In the genomic region with DNA sequence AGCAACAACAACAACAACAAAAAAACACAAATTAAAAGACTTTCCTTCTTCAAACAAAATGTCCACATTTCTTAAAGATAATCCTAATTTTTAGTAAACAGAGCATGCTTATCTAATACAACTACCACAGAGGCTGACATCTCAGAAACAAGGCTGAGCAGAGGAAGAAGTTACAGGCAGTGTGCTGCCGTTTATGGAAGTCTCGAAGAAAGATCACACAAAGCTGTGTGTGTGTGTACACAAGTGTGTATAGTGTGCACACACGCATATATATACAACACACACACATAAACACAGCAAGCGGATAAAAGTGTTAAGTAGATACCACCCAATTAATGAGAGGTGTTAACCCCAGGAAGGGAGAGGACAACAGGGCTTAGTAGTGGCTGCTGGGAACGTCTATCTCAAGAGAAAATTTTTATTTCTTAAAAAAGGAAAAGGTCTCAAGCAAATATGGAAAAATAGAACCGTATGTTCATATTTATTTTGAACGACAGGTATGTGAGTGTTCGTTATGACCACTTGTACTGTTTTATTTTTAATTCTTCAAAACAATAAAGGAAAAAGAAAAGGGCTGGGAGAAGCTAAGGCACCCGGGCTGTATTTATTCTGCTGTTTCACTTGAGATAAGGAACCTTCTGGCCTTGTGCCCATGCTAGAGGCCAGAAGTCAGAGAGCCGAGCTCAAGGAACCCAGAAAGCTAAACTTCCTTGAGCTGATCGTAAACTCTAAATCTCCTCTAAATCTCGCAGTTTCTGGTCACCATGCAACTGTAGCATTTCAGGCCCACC, we compare ENCODE assay signal across 1 cellular context.
A peak's percentile ranks its signal among the peaks of the same experiment; 100 is the strongest.
TF ChIP-seq lines count a peak whose summit lies in the region.

No MANE protein-coding gene starts in this region.

TF ChIP-seq in K562, 482 proteins besides CTCF, POLR2A, EP300 and RAD21 (continued from another document and continues in another):
- TF ChIP-seq, protein P1, sequence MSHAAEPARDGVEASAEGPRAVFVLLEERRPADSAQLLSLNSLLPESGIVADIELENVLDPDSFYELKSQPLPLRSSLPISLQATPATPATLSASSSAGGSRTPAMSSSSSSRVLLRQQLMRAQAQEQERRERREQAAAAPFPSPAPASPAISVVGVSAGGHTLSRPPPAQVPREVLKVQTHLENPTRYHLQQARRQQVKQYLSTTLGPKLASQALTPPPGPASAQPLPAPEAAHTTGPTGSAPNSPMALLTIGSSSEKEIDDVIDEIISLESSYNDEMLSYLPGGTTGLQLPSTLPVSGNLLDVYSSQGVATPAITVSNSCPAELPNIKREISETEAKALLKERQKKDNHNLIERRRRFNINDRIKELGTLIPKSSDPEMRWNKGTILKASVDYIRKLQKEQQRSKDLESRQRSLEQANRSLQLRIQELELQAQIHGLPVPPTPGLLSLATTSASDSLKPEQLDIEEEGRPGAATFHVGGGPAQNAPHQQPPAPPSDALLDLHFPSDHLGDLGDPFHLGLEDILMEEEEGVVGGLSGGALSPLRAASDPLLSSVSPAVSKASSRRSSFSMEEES (CRISPR knock-in tag; IDR thresholded peaks at IDR 0.05) = no peak
- 0 out of 2 replicates have a peak, but pooled peaks have one; percentile 6 for TF ChIP-seq NCOR1 (IDR thresholded peaks at IDR 0.05)
- TF ChIP-seq, protein P2, sequence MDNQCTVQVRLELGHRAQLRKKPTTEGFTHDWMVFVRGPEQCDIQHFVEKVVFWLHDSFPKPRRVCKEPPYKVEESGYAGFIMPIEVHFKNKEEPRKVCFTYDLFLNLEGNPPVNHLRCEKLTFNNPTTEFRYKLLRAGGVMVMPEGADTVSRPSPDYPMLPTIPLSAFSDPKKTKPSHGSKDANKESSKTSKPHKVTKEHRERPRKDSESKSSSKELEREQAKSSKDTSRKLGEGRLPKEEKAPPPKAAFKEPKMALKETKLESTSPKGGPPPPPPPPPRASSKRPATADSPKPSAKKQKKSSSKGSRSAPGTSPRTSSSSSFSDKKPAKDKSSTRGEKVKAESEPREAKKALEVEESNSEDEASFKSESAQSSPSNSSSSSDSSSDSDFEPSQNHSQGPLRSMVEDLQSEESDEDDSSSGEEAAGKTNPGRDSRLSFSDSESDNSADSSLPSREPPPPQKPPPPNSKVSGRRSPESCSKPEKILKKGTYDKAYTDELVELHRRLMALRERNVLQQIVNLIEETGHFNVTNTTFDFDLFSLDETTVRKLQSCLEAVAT (IDR thresholded peaks at IDR 0.05) = peak in 1 of 2 experiments; percentile 97; a peak in 2 of 4 replicates
- TF ChIP-seq, protein P3, sequence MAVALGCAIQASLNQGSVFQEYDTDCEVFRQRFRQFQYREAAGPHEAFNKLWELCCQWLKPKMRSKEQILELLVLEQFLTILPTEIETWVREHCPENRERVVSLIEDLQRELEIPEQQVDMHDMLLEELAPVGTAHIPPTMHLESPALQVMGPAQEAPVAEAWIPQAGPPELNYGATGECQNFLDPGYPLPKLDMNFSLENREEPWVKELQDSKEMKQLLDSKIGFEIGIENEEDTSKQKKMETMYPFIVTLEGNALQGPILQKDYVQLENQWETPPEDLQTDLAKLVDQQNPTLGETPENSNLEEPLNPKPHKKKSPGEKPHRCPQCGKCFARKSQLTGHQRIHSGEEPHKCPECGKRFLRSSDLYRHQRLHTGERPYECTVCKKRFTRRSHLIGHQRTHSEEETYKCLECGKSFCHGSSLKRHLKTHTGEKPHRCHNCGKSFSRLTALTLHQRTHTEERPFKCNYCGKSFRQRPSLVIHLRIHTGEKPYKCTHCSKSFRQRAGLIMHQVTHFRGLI (CRISPR knock-in tag; IDR thresholded peaks at IDR 0.05) = no peak
- TF ChIP-seq, protein P4, sequence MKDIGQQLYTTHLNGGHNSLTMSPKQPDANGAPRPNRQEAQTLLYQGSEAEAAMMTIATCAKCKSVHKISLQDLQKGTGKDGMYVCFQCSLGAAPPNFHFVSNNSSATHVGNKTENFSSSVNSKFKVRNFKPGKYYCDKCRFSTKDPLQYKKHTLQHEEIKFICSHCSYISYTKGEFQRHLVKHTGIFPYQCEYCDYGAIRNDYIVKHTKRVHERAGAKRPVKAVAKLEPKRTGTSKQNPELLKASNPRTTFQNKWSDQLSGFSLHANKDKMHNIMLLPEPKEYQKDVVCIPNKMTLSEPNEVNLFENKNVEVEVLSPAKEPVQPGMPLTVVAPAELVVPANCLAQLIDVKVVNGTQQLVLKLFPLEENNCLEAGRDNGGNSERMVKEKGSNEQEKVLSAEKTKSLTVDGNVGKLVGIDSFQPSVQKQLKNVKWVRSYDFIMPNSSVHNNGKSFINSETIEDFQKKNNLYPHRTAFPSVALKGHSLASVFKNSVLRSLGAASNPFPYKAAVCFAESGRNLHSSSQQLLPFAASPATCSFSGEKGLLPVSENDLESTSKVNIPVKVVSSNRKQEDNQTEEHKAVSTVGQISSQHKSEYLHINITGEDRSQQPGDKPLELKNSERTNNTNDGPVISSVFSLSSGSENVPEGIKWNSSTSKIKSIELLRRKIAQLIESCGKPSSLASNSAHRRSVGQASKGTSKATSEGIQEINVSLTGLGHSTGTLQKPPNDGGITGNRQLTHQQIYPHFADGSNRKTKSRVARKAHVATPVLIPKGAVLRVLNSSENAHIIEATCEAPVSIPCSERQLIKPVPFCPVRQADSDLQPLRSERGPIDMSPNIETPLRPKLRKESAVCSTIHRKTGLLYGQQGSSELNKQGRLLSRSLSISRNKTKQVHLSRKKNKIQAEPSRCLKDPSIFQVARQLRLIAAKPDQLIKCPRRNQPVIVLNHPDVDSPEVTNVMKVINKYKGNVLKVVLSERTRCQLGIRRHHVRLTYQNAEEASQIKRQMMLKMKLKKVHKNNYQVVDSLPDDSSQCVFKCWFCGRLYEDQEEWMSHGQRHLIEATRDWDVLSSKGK (CRISPR knock-in tag; IDR thresholded peaks at IDR 0.05) = no peak
- TF ChIP-seq, protein P5, sequence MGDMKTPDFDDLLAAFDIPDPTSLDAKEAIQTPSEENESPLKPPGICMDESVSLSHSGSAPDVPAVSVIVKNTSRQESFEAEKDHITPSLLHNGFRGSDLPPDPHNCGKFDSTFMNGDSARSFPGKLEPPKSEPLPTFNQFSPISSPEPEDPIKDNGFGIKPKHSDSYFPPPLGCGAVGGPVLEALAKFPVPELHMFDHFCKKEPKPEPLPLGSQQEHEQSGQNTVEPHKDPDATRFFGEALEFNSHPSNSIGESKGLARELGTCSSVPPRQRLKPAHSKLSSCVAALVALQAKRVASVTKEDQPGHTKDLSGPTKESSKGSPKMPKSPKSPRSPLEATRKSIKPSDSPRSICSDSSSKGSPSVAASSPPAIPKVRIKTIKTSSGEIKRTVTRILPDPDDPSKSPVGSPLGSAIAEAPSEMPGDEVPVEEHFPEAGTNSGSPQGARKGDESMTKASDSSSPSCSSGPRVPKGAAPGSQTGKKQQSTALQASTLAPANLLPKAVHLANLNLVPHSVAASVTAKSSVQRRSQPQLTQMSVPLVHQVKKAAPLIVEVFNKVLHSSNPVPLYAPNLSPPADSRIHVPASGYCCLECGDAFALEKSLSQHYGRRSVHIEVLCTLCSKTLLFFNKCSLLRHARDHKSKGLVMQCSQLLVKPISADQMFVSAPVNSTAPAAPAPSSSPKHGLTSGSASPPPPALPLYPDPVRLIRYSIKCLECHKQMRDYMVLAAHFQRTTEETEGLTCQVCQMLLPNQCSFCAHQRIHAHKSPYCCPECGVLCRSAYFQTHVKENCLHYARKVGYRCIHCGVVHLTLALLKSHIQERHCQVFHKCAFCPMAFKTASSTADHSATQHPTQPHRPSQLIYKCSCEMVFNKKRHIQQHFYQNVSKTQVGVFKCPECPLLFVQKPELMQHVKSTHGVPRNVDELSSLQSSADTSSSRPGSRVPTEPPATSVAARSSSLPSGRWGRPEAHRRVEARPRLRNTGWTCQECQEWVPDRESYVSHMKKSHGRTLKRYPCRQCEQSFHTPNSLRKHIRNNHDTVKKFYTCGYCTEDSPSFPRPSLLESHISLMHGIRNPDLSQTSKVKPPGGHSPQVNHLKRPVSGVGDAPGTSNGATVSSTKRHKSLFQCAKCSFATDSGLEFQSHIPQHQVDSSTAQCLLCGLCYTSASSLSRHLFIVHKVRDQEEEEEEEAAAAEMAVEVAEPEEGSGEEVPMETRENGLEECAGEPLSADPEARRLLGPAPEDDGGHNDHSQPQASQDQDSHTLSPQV (IDR thresholded peaks at IDR 0.05) = peak; percentile 8; the same call in 1 of the 2 replicates
- no peak for TF ChIP-seq MIER1 (IDR thresholded peaks at IDR 0.05; ENCODE audit: low read depth)
- TF ChIP-seq NCOA6 (IDR thresholded peaks at IDR 0.05) = no peak
- TF ChIP-seq, protein P6, sequence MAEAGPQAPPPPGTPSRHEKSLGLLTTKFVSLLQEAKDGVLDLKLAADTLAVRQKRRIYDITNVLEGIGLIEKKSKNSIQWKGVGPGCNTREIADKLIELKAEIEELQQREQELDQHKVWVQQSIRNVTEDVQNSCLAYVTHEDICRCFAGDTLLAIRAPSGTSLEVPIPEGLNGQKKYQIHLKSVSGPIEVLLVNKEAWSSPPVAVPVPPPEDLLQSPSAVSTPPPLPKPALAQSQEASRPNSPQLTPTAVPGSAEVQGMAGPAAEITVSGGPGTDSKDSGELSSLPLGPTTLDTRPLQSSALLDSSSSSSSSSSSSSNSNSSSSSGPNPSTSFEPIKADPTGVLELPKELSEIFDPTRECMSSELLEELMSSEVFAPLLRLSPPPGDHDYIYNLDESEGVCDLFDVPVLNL (CRISPR knock-in tag; IDR thresholded peaks at IDR 0.05; ENCODE audit: low read depth) = no peak
- no peak for TF ChIP-seq SRSF1 (IDR thresholded peaks at IDR 0.05; ENCODE audit: low read depth, low read length)
- no peak for TF ChIP-seq FUS (optimal IDR thresholded peaks at IDR 0.05; ENCODE audit: low read depth, low read length)
- no peak for TF ChIP-seq GTF2F1 (IDR thresholded peaks at IDR 0.05; ENCODE audit: low read depth, low read length)
- TF ChIP-seq RUNX1 (IDR thresholded peaks at IDR 0.05; ENCODE audit: low read depth) = no peak
- TF ChIP-seq, protein P7, sequence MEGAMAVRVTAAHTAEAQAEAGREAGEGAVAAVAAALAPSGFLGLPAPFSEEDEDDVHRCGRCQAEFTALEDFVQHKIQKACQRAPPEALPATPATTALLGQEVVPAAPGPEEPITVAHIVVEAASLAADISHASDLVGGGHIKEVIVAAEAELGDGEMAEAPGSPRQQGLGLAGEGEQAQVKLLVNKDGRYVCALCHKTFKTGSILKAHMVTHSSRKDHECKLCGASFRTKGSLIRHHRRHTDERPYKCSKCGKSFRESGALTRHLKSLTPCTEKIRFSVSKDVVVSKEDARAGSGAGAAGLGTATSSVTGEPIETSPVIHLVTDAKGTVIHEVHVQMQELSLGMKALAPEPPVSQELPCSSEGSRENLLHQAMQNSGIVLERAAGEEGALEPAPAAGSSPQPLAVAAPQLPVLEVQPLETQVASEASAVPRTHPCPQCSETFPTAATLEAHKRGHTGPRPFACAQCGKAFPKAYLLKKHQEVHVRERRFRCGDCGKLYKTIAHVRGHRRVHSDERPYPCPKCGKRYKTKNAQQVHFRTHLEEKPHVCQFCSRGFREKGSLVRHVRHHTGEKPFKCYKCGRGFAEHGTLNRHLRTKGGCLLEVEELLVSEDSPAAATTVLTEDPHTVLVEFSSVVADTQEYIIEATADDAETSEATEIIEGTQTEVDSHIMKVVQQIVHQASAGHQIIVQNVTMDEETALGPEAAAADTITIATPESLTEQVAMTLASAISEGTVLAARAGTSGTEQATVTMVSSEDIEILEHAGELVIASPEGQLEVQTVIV (CRISPR knock-in tag; IDR thresholded peaks at IDR 0.05; ENCODE audit: borderline replicate concordance) = no peak
- TF ChIP-seq, protein P8, sequence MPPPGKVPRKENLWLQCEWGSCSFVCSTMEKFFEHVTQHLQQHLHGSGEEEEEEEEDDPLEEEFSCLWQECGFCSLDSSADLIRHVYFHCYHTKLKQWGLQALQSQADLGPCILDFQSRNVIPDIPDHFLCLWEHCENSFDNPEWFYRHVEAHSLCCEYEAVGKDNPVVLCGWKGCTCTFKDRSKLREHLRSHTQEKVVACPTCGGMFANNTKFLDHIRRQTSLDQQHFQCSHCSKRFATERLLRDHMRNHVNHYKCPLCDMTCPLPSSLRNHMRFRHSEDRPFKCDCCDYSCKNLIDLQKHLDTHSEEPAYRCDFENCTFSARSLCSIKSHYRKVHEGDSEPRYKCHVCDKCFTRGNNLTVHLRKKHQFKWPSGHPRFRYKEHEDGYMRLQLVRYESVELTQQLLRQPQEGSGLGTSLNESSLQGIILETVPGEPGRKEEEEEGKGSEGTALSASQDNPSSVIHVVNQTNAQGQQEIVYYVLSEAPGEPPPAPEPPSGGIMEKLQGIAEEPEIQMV (tag; conservative IDR thresholded peaks at IDR 0.05; ENCODE audit: low read depth) = no peak
- no peak; the same call in 1 of the 2 replicates for TF ChIP-seq NCOA1 (IDR thresholded peaks at IDR 0.05; ENCODE audit: low read depth)
- no peak for TF ChIP-seq ZNF589 (CRISPR knock-in tag; IDR thresholded peaks at IDR 0.05; ENCODE audit: low read depth)
- no peak for TF ChIP-seq HSF4 (CRISPR knock-in tag; IDR thresholded peaks at IDR 0.05; ENCODE audit: borderline replicate concordance)
- no peak for TF ChIP-seq ESRRA (IDR thresholded peaks at IDR 0.05; ENCODE audit: borderline replicate concordance, low read depth)
- TF ChIP-seq, protein P9, sequence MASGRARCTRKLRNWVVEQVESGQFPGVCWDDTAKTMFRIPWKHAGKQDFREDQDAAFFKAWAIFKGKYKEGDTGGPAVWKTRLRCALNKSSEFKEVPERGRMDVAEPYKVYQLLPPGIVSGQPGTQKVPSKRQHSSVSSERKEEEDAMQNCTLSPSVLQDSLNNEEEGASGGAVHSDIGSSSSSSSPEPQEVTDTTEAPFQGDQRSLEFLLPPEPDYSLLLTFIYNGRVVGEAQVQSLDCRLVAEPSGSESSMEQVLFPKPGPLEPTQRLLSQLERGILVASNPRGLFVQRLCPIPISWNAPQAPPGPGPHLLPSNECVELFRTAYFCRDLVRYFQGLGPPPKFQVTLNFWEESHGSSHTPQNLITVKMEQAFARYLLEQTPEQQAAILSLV (tag; IDR thresholded peaks at IDR 0.05) = no peak
- no peak for TF ChIP-seq PPARD (CRISPR knock-in tag; IDR thresholded peaks at IDR 0.05)
- TF ChIP-seq ERF (CRISPR knock-in tag; IDR thresholded peaks at IDR 0.05) = 0 out of 2 replicates have a peak, but pooled peaks have one; percentile 28
- peak; percentile 65 for TF ChIP-seq NFE2 (IDR thresholded peaks at IDR 0.05; ENCODE audit: low read depth)
- TF ChIP-seq WHSC1 (IDR thresholded peaks at IDR 0.05; ENCODE audit: low read length) = no peak
- TF ChIP-seq, protein P10, sequence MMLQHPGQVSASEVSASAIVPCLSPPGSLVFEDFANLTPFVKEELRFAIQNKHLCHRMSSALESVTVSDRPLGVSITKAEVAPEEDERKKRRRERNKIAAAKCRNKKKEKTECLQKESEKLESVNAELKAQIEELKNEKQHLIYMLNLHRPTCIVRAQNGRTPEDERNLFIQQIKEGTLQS (IDR thresholded peaks at IDR 0.05) = no peak
- TF ChIP-seq, protein P10 (CRISPR knock-in tag; conservative IDR thresholded peaks at IDR 0.05) = no peak
- TF ChIP-seq, protein P11, sequence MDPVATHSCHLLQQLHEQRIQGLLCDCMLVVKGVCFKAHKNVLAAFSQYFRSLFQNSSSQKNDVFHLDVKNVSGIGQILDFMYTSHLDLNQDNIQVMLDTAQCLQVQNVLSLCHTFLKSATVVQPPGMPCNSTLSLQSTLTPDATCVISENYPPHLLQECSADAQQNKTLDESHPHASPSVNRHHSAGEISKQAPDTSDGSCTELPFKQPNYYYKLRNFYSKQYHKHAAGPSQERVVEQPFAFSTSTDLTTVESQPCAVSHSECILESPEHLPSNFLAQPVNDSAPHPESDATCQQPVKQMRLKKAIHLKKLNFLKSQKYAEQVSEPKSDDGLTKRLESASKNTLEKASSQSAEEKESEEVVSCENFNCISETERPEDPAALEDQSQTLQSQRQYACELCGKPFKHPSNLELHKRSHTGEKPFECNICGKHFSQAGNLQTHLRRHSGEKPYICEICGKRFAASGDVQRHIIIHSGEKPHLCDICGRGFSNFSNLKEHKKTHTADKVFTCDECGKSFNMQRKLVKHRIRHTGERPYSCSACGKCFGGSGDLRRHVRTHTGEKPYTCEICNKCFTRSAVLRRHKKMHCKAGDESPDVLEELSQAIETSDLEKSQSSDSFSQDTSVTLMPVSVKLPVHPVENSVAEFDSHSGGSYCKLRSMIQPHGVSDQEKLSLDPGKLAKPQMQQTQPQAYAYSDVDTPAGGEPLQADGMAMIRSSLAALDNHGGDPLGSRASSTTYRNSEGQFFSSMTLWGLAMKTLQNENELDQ (CRISPR knock-in tag; IDR thresholded peaks at IDR 0.05; ENCODE audit: borderline replicate concordance) = no peak
